20 cellular contexts compared by ENCODE assay signal in genomic region chr3:65938147-65938546, GRCh38.
"Had no signal": no experiment of that assay in that cellular context is flagged by ENCODE, and none has a peak within 500 bp of the region (broad histone marks: within the 10 kb centered on the region; RNA-seq: fewer than 3 reads in every experiment).

No MANE protein-coding gene starts in this region.

- H3K36me3 ChIP-seq: ascending aorta, thoracic aorta, upper lobe of left lung, WERI-Rb-1 had no signal

- DNase-seq: activated CD4-positive, alpha-beta T cell treated with anti-CD3 and anti-CD28 coated beads, Interleukin-2, amount 50 U/mL, for 4 hours; activated gamma-delta T cell; left colon; midbrain; nephron progenitor cell; occipital lobe; right cardiac atrium; stimulated activated CD4-positive, alpha-beta T cell treated with anti-CD3 and anti-CD28 coated beads, Interleukin-4, amount 100 ng/mL, for 4 hours; T-helper 2 cell; upper lobe of left lung; WERI-Rb-1 had no signal

- H3K27me3 Mint-ChIP-seq: central memory CD8-positive, alpha-beta T cell; progenitor cell of endocrine pancreas; stimulated activated memory B cell treated with anti-CD40 and anti-IgM and Interleukin-4, amounts not matched to agents 10 μg/mL and 1 μg/mL and 100 μg/mL, for 72 hours had no signal

- H3K27ac Mint-ChIP-seq: activated naive CD4-positive, alpha-beta T cell treated with anti-CD3 and anti-CD28 coated beads, Interleukin-2, amount 50 U/mL, for 24 hours; nephron progenitor cell; stimulated activated memory B cell treated with anti-CD40 and anti-IgM and Interleukin-4, amounts not matched to agents 10 μg/mL and 1 μg/mL and 100 μg/mL, for 72 hours had no signal

- H3K36me3 Mint-ChIP-seq: activated naive CD4-positive, alpha-beta T cell treated with anti-CD3 and anti-CD28 coated beads, Interleukin-2, amount 50 U/mL, for 24 hours; stimulated activated memory B cell treated with anti-CD40 and anti-IgM and Interleukin-4, amounts not matched to agents 10 μg/mL and 1 μg/mL and 100 μg/mL, for 72 hours had no signal

- H3K27ac ChIP-seq: ascending aorta, coronary artery, thoracic aorta, WERI-Rb-1 had no signal

- H3K27me3 ChIP-seq: ascending aorta, upper lobe of left lung had no signal

- H3K9me3 Mint-ChIP-seq: activated naive CD4-positive, alpha-beta T cell treated with anti-CD3 and anti-CD28 coated beads, Interleukin-2, amount 50 U/mL, for 24 hours; central memory CD8-positive, alpha-beta T cell had no signal

- H3K4me3 Mint-ChIP-seq: activated naive CD4-positive, alpha-beta T cell treated with anti-CD3 and anti-CD28 coated beads, Interleukin-2, amount 50 U/mL, for 24 hours; central memory CD8-positive, alpha-beta T cell; nephron progenitor cell; stimulated activated memory B cell treated with anti-CD40 and anti-IgM and Interleukin-4, amounts not matched to agents 10 μg/mL and 1 μg/mL and 100 μg/mL, for 72 hours had no signal

- H3K4me3 ChIP-seq: ascending aorta, coronary artery, skin epidermis, thoracic aorta, upper lobe of left lung had no signal

- ATAC-seq: esophagus mucosa; left colon; right cardiac atrium; stimulated activated memory B cell treated with anti-CD40 and anti-IgM and Interleukin-4, amounts not matched to agents 10 μg/mL and 1 μg/mL and 100 μg/mL, for 72 hours had no signal

- H3K4me1 Mint-ChIP-seq: activated naive CD4-positive, alpha-beta T cell treated with anti-CD3 and anti-CD28 coated beads, Interleukin-2, amount 50 U/mL, for 24 hours; central memory CD8-positive, alpha-beta T cell; stimulated activated memory B cell treated with anti-CD40 and anti-IgM and Interleukin-4, amounts not matched to agents 10 μg/mL and 1 μg/mL and 100 μg/mL, for 72 hours had no signal

- H3K9me3 ChIP-seq: ascending aorta, thoracic aorta had no signal
